Comparison of ENCODE assay signal across 8 cellular contexts in genomic region chr22:31399211-31400022, GRCh38. TPM values are rescaled to one million over a fixed set of nuclear protein-coding genes. Genes with fewer than 3 reads are reported as not detected.
DNase-seq lines count a peak whose midpoint lies in the region; ATAC-seq and TF ChIP-seq lines count a peak whose summit lies in the region.

Gene DRG1, plus strand, starts transcription at chr22:31399604. Its CDS starts 80 bp downstream, at chr22:31399684.

- peak within 1 kb of the TSS; percentile 95 for H4K5ac ChIP-seq in IMR-90 (ENCODE audit: low read depth, low read length)

- ATAC-seq in GM21528 (IDR thresholded peaks at IDR 0.05; ENCODE audit: low FRiP score, unreplicated experiment): peak; percentile 96
- ATAC-seq in IMR-90 (ENCODE audit: low read depth): peak; percentile 99

- H2AFZ ChIP-seq in IMR-90 (replicated peaks; ENCODE audit: low read length, poor library complexity): peak within 1 kb of the TSS; percentile 93

- peak; percentile 72 for DNase-seq in DMS 273 treated with DMSO at 0.1 percent for 48 hours (lab: John Stamatoyannopoulos, UW)
- peak; percentile 92 for DNase-seq in IMR-90
- DNase-seq in OCI-M1 (lab: John Stamatoyannopoulos, UW): peak; percentile 98
- peak; percentile 95 for DNase-seq in activated T-cell treated with anti-CD3 and anti-CD28 coated beads for 4 hours
- DNase-seq in epithelial cell of prostate (ENCODE audit: low read depth, low spot score): peak; percentile 60
- DNase-seq in mucosa of gallbladder (ENCODE audit: low spot score): peak; percentile 96
- peak; percentile 92 to 93 for DNase-seq in stimulated activated CD8-positive, alpha-beta memory T cell treated with anti-CD3 and anti-CD28 coated beads, Interleukin-4, amount 100 ng/mL, for 4 hours (ENCODE audit: low read depth in 2 of 2, low spot score in 1 of 2)

- no peaks in the 10 kb centered on the region for H3K9me3 ChIP-seq in IMR-90 (ENCODE audit: control insufficient read depth, insufficient read depth, low read length)

- H2AK5ac ChIP-seq in IMR-90 (ENCODE audit: low read depth, low read length): peak within 1 kb of the TSS; percentile 94

- H3K56ac ChIP-seq in IMR-90 (ENCODE audit: extremely low read depth, insufficient read depth, low read length): peak within 1 kb of the TSS; percentile 94

- peak within 1 kb of the TSS; percentile 92 for H3K18ac ChIP-seq in IMR-90 (ENCODE audit: low read depth, low read length)

- H2BK20ac ChIP-seq in IMR-90 (ENCODE audit: low read depth, low read length): no peak within 1 kb of the TSS

- H3K4me1 ChIP-seq in IMR-90 (ENCODE audit: control insufficient read depth, insufficient read depth, low read length): peaks cover 2% of the 10 kb centered on the region; the same call in 1 of the 2 replicates

- peak within 1 kb of the TSS; percentile 80 for H2BK5ac ChIP-seq in IMR-90 (ENCODE audit: low read depth, low read length, poor library complexity, severe bottlenecking)

- no peaks in the 10 kb centered on the region for H3K27me3 ChIP-seq in IMR-90 (ENCODE audit: control insufficient read depth, insufficient read depth, low read length)

- peak within 1 kb of the TSS; percentile 88 for H3K4me3 ChIP-seq in IMR-90 (ENCODE audit: insufficient read depth, low read depth, low read length)

- peaks cover 10% of the 10 kb centered on the region for H3K36me3 ChIP-seq in IMR-90 (ENCODE audit: control insufficient read depth, insufficient read depth, low read length)

- peak within 1 kb of the TSS; percentile 93 for H2AK9ac ChIP-seq in IMR-90 (replicated peaks; ENCODE audit: low read depth, low read length, poor library complexity)

- BruUV-seq in IMR-90 (replicated peaks; lab: Mats Ljungman, UMichigan): TSS peak; percentile 76

- peak within 1 kb of the TSS; percentile 98 to 99 for H4K8ac ChIP-seq in IMR-90 (ENCODE audit: low read depth in 2 of 2, low read length in 2 of 2)

- peak; percentile 92 for TF ChIP-seq POLR2A in IMR-90 (IDR thresholded peaks at IDR 0.05; ENCODE audit: low read depth, low read length)

- no peak for TF ChIP-seq CTCF in IMR-90 (conservative IDR thresholded peaks at IDR 0.05; ENCODE audit: low read depth, low read length)

- H2BK120ac ChIP-seq in IMR-90 (ENCODE audit: low read depth, low read length): peak within 1 kb of the TSS; percentile 33

- peak within 1 kb of the TSS; percentile 98 for H3K14ac ChIP-seq in IMR-90 (replicated peaks; ENCODE audit: low read depth, low read length)

- intact Hi-C loops in IMR-90 (cut with micrococcal nuclease): loop anchor here (1.0 kb wide), 1 partner anchor 53 kb away; the partner anchor contains the start of gene PATZ1

- no peak for TF ChIP-seq RAD21 in IMR-90 (IDR thresholded peaks at IDR 0.05; ENCODE audit: low read length)

- peaks cover 14 to 43% of the 10 kb centered on the region in 2 experiments for H3K79me1 ChIP-seq in IMR-90 (ENCODE audit: low read depth in 1 of 2, low read length in 2 of 2)

- H2BK15ac ChIP-seq in IMR-90 (ENCODE audit: low read depth, low read length): no peak within 1 kb of the TSS

- peak within 1 kb of the TSS; percentile 95 for H3K23ac ChIP-seq in IMR-90 (ENCODE audit: low read depth, low read length)

- peaks cover 6% of the 10 kb centered on the region for H4K20me1 ChIP-seq in IMR-90 (ENCODE audit: insufficient read depth, low read length)

- peak within 1 kb of the TSS; percentile 98 for H4K91ac ChIP-seq in IMR-90 (ENCODE audit: insufficient read depth, low read depth, low read length)

- 0% methylated on average over 31 of the region's 72 CpGs; no CpG with 5 or more reads in 1 of the 2 experiments for WGBS in IMR-90 (ENCODE audit: extremely low coverage in 2 of 2, insufficient read length in 1 of 2), 2 experiments

- H3K9me1 ChIP-seq in IMR-90 (ENCODE audit: insufficient read depth, low read length): peaks cover 2% of the 10 kb centered on the region; the same call in 1 of the 2 replicates

- peak within 1 kb of the TSS; percentile 91 for H3K4ac ChIP-seq in IMR-90 (ENCODE audit: low read depth, low read length)

- in situ Hi-C loops in IMR-90 (cut with MboI; ENCODE audit: low sequenced_read_pairs): loop anchor here (5.0 kb wide), 1 partner anchor 52 kb away; the partner anchor contains the start of gene PATZ1

- H3K4me2 ChIP-seq in IMR-90 (ENCODE audit: low read depth, low read length): peak within 1 kb of the TSS; percentile 90

- POLR2A ChIA-PET in IMR-90 (lab: Charles Lee; ENCODE audit: unreplicated experiment): no interaction called here

- H3K27ac ChIP-seq in IMR-90 (ENCODE audit: insufficient read depth, low read length) (peak within 1 kb of the TSS; percentile 95), epithelial cell of prostate (peak within 1 kb of the TSS; percentile 55)

- dilution Hi-C loops in IMR-90 (cut with HindIII; ENCODE audit: low sequenced_read_pairs, unreplicated experiment): no loop called here

- CTCF ChIA-PET in IMR-90 (lab: Yijun Ruan, JAX): no interaction called here

- H3K9ac ChIP-seq in IMR-90 (ENCODE audit: low read depth, low read length): peak within 1 kb of the TSS; percentile 99

TF ChIP-seq in IMR-90, 13 proteins besides CTCF, POLR2A, EP300 and RAD21:
- TF ChIP-seq MXI1 (IDR thresholded peaks at IDR 0.05; ENCODE audit: borderline replicate concordance, low read depth, low read length) (peak; percentile 78; the same call in 1 of the 2 replicates), USF2 (IDR thresholded peaks at IDR 0.05; ENCODE audit: low read depth, low read length) (no peak; the same call in 1 of the 2 replicates), MAZ (IDR thresholded peaks at IDR 0.05; ENCODE audit: borderline replicate concordance, low read depth, low read length) (peak; percentile 78; the same call in 1 of the 2 replicates), ELK1 (IDR thresholded peaks at IDR 0.05; ENCODE audit: borderline replicate concordance, low read depth, low read length) (no peak), CEBPB (IDR thresholded peaks at IDR 0.05; ENCODE audit: low read depth, low read length) (no peak)

RNA-seq across cellular contexts. Expression of gene DRG1, which starts in this region (rescaled TPM):
- 141 and 156 TPM in 2 replicates for total RNA-seq in IMR-90 (2012; rRNA removed)
- polyA plus RNA-seq in IMR-90 (2012; rRNA removed): 52.7 and 54.8 TPM in 2 replicates
- polyA plus RNA-seq in IMR-90 (2012; cell fraction: cytosol; rRNA removed): 19.3 and 25.3 TPM in 2 replicates
- polyA plus RNA-seq in IMR-90 (2012; cell fraction: nucleus; rRNA removed; ENCODE audit: low replicate concordance): 7.0 and 33.3 TPM in 2 replicates
- 45.6 TPM for total RNA-seq in mucosa of gallbladder

Comparison
In these comparisons a context has a peak if more than half of its experiments do, and no peak if none do; other contexts are left out.
1. Peak in every context shown above with its lines: DNase-seq, ATAC-seq, H3K4me3 ChIP-seq and H3K27ac ChIP-seq.